16 cellular contexts compared by ENCODE assay signal in genomic region chr9:37452611-37453010, GRCh38.
"Had no signal": no experiment of that assay in that cellular context is flagged by ENCODE, and none has a peak within 500 bp of the region (broad histone marks: within the 10 kb centered on the region; RNA-seq: fewer than 3 reads in every experiment).

No MANE protein-coding gene starts in this region.

- H3K4me3 Mint-ChIP-seq: activated CD4-positive, alpha-beta T cell treated with anti-CD3 and anti-CD28 coated beads, Interleukin-2, amount 10 ng/mL, durations not matched to agents 24 days and 14 days; activated CD8-positive, alpha-beta T cell treated with anti-CD3 and anti-CD28 coated beads, Interleukin-2, amount 10 ng/mL, durations not matched to agents 7 days and 5 days; activated T-cell treated with anti-CD3 and anti-CD28 coated beads, Interleukin-2, amount 50 U/mL, for 72 hours; natural killer cell; WTC11 had no signal

- ATAC-seq: activated CD8-positive, alpha-beta T cell treated with anti-CD3 and anti-CD28 coated beads, Interleukin-2, amount 10 ng/mL, durations not matched to agents 7 days and 5 days; activated naive CD4-positive, alpha-beta T cell treated with anti-CD3 and anti-CD28 coated beads, Interleukin-2, amount 50 U/mL, for 72 hours; activated T-cell treated with anti-CD3 and anti-CD28 coated beads, Interleukin-2, amount 50 U/mL, for 72 hours; natural killer cell; WTC11 had no signal

- H3K9me3 Mint-ChIP-seq: activated CD4-positive, alpha-beta T cell treated with anti-CD3 and anti-CD28 coated beads, Interleukin-2, amount 10 ng/mL, durations not matched to agents 24 days and 14 days; activated naive CD4-positive, alpha-beta T cell treated with anti-CD3 and anti-CD28 coated beads, Interleukin-2, amount 50 U/mL, for 72 hours; activated T-cell treated with anti-CD3 and anti-CD28 coated beads, Interleukin-2, amount 50 U/mL, for 72 hours; natural killer cell; WTC11 had no signal

- H3K36me3 ChIP-seq: neutrophil had no signal

- H3K36me3 Mint-ChIP-seq: natural killer cell had no signal

- H3K27ac ChIP-seq: neutrophil, parathyroid adenoma had no signal

- H3K27ac Mint-ChIP-seq: activated CD4-positive, alpha-beta T cell treated with anti-CD3 and anti-CD28 coated beads, Interleukin-2, amount 10 ng/mL, durations not matched to agents 24 days and 14 days; activated CD8-positive, alpha-beta T cell treated with anti-CD3 and anti-CD28 coated beads, Interleukin-2, amount 10 ng/mL, durations not matched to agents 7 days and 5 days; activated naive CD4-positive, alpha-beta T cell treated with anti-CD3 and anti-CD28 coated beads, Interleukin-2, amount 50 U/mL, for 72 hours; activated T-cell treated with anti-CD3 and anti-CD28 coated beads, Interleukin-2, amount 50 U/mL, for 72 hours; natural killer cell; WTC11 had no signal

- DNase-seq: activated CD4-positive, alpha-beta T cell treated with anti-CD3 and anti-CD28 coated beads, Interleukin-2, amount 10 ng/mL, durations not matched to agents 24 days and 14 days; activated CD8-positive, alpha-beta memory T cell treated with anti-CD3 and anti-CD28 coated beads, Interleukin-2, amount 50 U/mL, for 48 hours; activated CD8-positive, alpha-beta T cell treated with anti-CD3 and anti-CD28 coated beads, Interleukin-2, amount 10 ng/mL, durations not matched to agents 7 days and 5 days; activated gamma-delta T cell; activated T-cell treated with anti-CD3 and anti-CD28 coated beads, Interleukin-2, amount 50 U/mL, for 72 hours; caudate nucleus; foreskin fibroblast; hippocampal formation; mammary epithelial cell; natural killer cell; stimulated activated CD4-positive, alpha-beta T cell treated with anti-CD3 and anti-CD28 coated beads, Interleukin-12 subunit alpha, Interleukin-12 subunit beta, amount 100 ng/mL, for 4 hours; stimulated activated CD4-positive, alpha-beta T cell treated with anti-CD3 and anti-CD28 coated beads, Interleukin-2, amount 100 ng/mL, for 24 hours had no signal

- H3K27me3 Mint-ChIP-seq: activated CD4-positive, alpha-beta T cell treated with anti-CD3 and anti-CD28 coated beads, Interleukin-2, amount 10 ng/mL, durations not matched to agents 24 days and 14 days had no signal

- H3K9me3 ChIP-seq: neutrophil had no signal

- H3K9ac ChIP-seq: parathyroid adenoma had no signal
